In the genomic region with DNA sequence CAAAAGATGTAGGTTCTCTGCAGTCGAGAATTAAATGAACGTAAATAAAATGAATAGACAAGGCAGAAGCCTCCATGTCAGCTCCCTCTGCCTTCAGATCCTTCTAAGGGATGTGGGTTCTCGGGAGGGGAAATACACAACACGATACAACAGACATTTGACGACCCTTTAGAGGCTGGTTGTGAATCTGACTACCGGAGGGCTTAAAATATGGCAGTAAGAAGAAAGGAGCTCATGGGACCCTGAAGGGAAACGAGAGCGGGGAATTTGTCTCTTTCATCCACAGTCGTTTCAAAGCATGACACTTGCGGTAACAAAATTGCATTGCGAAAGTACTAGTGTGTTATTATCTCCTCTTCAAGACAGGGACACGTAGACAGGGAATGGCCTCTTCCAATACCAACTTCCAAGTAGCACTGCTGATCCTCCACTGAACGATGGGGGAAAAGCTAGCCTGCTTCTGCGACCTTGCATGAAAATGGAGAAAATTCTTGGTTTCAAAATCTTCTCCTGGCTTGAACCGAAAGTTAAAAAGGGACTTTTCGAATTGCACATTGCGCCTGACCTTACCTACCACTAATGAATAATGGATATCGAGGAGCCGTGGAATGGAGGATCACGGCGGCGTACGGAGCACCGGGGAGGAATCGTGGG, we compare ENCODE assay signal across 8 cellular contexts. TPM values are rescaled to one million over a fixed set of nuclear protein-coding genes. Genes with fewer than 3 reads are reported as not detected.
A peak's percentile ranks its signal among the peaks of the same experiment; 100 is the strongest.
DNase-seq lines count a peak whose midpoint lies in the region; ATAC-seq, FAIRE-seq and TF ChIP-seq lines count a peak whose summit lies in the region.

No MANE protein-coding gene starts in this region.

- no peaks in the 10 kb centered on the region for H3K36me3 ChIP-seq in duodenal mucosa (ENCODE audit: control insufficient read depth in 1 of 2, insufficient read depth in 2 of 2, low read length in 2 of 2)

- H3K9ac ChIP-seq in duodenal mucosa (ENCODE audit: low read depth in 1 of 2, low read length in 2 of 2), result peak overlapping the region; percentile 55 to 70

- no peak; a peak in 1 of 6 replicates for ATAC-seq in A549
- ATAC-seq in naive B cell (ENCODE audit: low read depth in 2 of 2), result no peak
- no peak for ATAC-seq in GM21390 (IDR thresholded peaks at IDR 0.05; ENCODE audit: unreplicated experiment)

- TF ChIP-seq RAD21 in A549 (conservative IDR thresholded peaks at IDR 0.05 in 1 of 2, IDR thresholded peaks at IDR 0.05 in 1 of 2), result no peak

- peak overlapping the region; percentile 86 to 100 (median 94) for H3K4me3 Mint-ChIP-seq in naive B cell

- H3K27me3 Mint-ChIP-seq in naive B cell, result peaks cover 16 to 23% (median 19%) of the 10 kb centered on the region in 3 donors

- TF ChIP-seq CTCF in A549 (IDR thresholded peaks at IDR 0.05), result no peak

- peaks cover 29 to 32% of the 10 kb centered on the region in 2 donors for H3K27me3 ChIP-seq in duodenal mucosa (ENCODE audit: control insufficient read depth in 1 of 2, insufficient read depth in 2 of 2, low read length in 2 of 2)

- DNase-seq in A549 (ENCODE audit: low read depth in 1 of 2, low spot score in 1 of 2) (peak; percentile 26 to 34), GM12891 (ENCODE audit: insufficient read length, low spot score) (no peak), OCI-M2 (lab: John Stamatoyannopoulos, UW; ENCODE audit: unreplicated experiment) (peak; percentile 1), naive B cell (no peak), frontal cortex (ENCODE audit: low spot score in 2 of 2) (no peak)
- DNase-seq in stimulated activated CD4-positive, alpha-beta T cell treated with anti-CD3 and anti-CD28 coated beads, Interleukin-15, amount 100 ng/mL, for 24 hours, result no peak

- peak overlapping the region; percentile 99 for H3K4me2 ChIP-seq in A549

- peaks cover 5% of the 10 kb centered on the region; the same call in 2 of the 3 replicates for H3K4me1 ChIP-seq in A549
- peaks cover 13 to 20% of the 10 kb centered on the region in 2 donors for H3K4me1 ChIP-seq in duodenal mucosa (ENCODE audit: control insufficient read depth in 1 of 2, insufficient read depth in 2 of 2, low read length in 2 of 2)

- peaks cover 33 to 39% (median 33%) of the 10 kb centered on the region in 3 donors for H3K4me1 Mint-ChIP-seq in naive B cell

- H3K4me3 ChIP-seq in A549, result peak overlapping the region; percentile 81
- H3K4me3 ChIP-seq in duodenal mucosa (ENCODE audit: low read depth in 1 of 2, low read length in 2 of 2), result peak overlapping the region; percentile 82 to 83

- no peak for TF ChIP-seq EP300 in A549 (IDR thresholded peaks at IDR 0.05)

- H3K27ac Mint-ChIP-seq in naive B cell, result peak overlapping the region; percentile 74 to 98 (median 96)

- peaks cover 0 to under 1% of the 10 kb centered on the region in 2 donors for H3K36me3 Mint-ChIP-seq in naive B cell

- H3K27ac ChIP-seq in A549, result peak overlapping the region; percentile 45 to 79; a peak in 5 of 6 replicates
- no peak overlapping the region for H3K27ac ChIP-seq in duodenal mucosa (ENCODE audit: low read depth, low read length)

- TF ChIP-seq POLR2A in A549 (IDR thresholded peaks at IDR 0.05; ENCODE audit: low read length) (no peak), GM12891 (IDR thresholded peaks at IDR 0.05; ENCODE audit: low read depth, low read length) (no peak)

- CTCF ChIA-PET in A549 (lab: Yijun Ruan, JAX), result interaction anchor here (0.6 to 4.0 kb wide), 9 partner anchors 8 to 159 kb away, joined by 3 to 14 read pairs (median 4); no protein-coding TSS in a partner anchor

- H3K9me3 Mint-ChIP-seq in naive B cell, result no peaks in the 10 kb centered on the region

- H3K9me3 ChIP-seq in A549 (no peaks in the 10 kb centered on the region), duodenal mucosa (ENCODE audit: control insufficient read depth in 1 of 2, low read length in 2 of 2) (no peaks in the 10 kb centered on the region)

- POLR2A ChIA-PET in A549 (lab: Yijun Ruan, JAX), result interaction anchor here (1.2 to 2.3 kb wide), 17 partner anchors 9 to 414 kb away, joined by 3 to 60 read pairs (median 24); no protein-coding TSS in a partner anchor

- 25% methylated on average over 25 of the region's 25 CpGs for WGBS in A549 (ENCODE audit: missing lambda C conversion rate)

- FAIRE-seq in A549 (lab: Jason Lieb, UNC), result no peak
- peak; percentile 54 for FAIRE-seq in GM12891 (lab: Jason Lieb, UNC)
- FAIRE-seq in frontal cortex (lab: Jason Lieb, UNC), result no peak

TF ChIP-seq in A549, 52 proteins besides CTCF, POLR2A, EP300 and RAD21:
- TF ChIP-seq, protein P1, sequence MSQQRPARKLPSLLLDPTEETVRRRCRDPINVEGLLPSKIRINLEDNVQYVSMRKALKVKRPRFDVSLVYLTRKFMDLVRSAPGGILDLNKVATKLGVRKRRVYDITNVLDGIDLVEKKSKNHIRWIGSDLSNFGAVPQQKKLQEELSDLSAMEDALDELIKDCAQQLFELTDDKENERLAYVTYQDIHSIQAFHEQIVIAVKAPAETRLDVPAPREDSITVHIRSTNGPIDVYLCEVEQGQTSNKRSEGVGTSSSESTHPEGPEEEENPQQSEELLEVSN (IDR thresholded peaks at IDR 0.05; ENCODE audit: borderline replicate concordance, low read depth), result no peak
- TF ChIP-seq HMGXB4 (CRISPR knock-in tag; IDR thresholded peaks at IDR 0.05; ENCODE audit: borderline replicate concordance) (no peak), RNF2 (IDR thresholded peaks at IDR 0.05; ENCODE audit: borderline replicate concordance, low read depth) (peak; percentile 70; the same call in 1 of the 2 replicates)

TF ChIP-seq in GM12891, 5 proteins besides CTCF, POLR2A, EP300 and RAD21:
- no peak for TF ChIP-seq SPI1 (IDR thresholded peaks at IDR 0.05; ENCODE audit: low read depth, low read length)
- no peak for TF ChIP-seq TAF1 (IDR thresholded peaks at IDR 0.05; ENCODE audit: low read depth, low read length)
- TF ChIP-seq POU2F2 (IDR thresholded peaks at IDR 0.05; ENCODE audit: low read depth, low read length), result no peak
- no peak for TF ChIP-seq PAX5 (IDR thresholded peaks at IDR 0.05; ENCODE audit: insufficient read depth, low read length, severe bottlenecking)
- TF ChIP-seq POLR2AphosphoS5 (IDR thresholded peaks at IDR 0.05; ENCODE audit: low read depth, low read length), result no peak

RNA-seq across cellular contexts. Expression of gene TNRC6C, which starts 1.2 kb away (rescaled TPM):
- polyA plus RNA-seq in A549 (2011; rRNA removed) (1.3 and 3.4 TPM in 2 replicates), A549 (2017; fragmentation: RNase III; extraction: RNeasy Plus Mini Kit Qiagen cat#74134 plus additional on column Dnase treatment) (1.7 to 2.4 TPM (median 1.9 TPM) in 3 replicates), naive B cell (ENCODE audit: low read depth in 6 of 6) (1 to 10 TPM in 5 of 6 donors, not detected in 1; 1.2 to 5.5 (median 2.0) TPM)
- 0.62 and 0.69 TPM in 2 replicates for polyA plus RNA-seq in A549 (2012; cell fraction: cytosol; rRNA removed)
- 1.5 and 2.2 TPM in 2 replicates for polyA plus RNA-seq in A549 (2012; cell fraction: nucleus; rRNA removed)
- 14.7 and 16.0 TPM in 2 replicates for polyA minus RNA-seq in A549 (2011; rRNA and poly(A)+ RNA removed)
- polyA plus RNA-seq in GM12891 (2012; ENCODE audit: low read depth, missing spikeins), result 0.47 TPM
- total RNA-seq in frontal cortex, result 26.9 TPM

Comparison
In these comparisons a context has a peak if more than half of its experiments do, and no peak if none do; other contexts are left out.
1. DNase-seq: peak in A549 (2 of 2) and OCI-M2 (single experiment); none in GM12891 (single experiment), naive B cell (single experiment), frontal cortex (0 of 2) and stimulated activated CD4-positive, alpha-beta T cell treated with anti-CD3 and anti-CD28 coated beads, Interleukin-15, amount 100 ng/mL, for 24 hours (single experiment).